11 cellular contexts compared by ENCODE assay signal in genomic region chr5:124707516-124707915, GRCh38. TPM values are rescaled to one million over a fixed set of nuclear protein-coding genes. Genes with fewer than 3 reads are reported as not detected.
DNase-seq lines count a peak whose midpoint lies in the region; ATAC-seq, FAIRE-seq and TF ChIP-seq lines count a peak whose summit lies in the region.
"Had no signal": no experiment of that assay in that cellular context is flagged by ENCODE, and none has a peak within 500 bp of the region (broad histone marks: within the 10 kb centered on the region; RNA-seq: fewer than 3 reads in every experiment).

No MANE protein-coding gene starts in this region.

- H2AK5ac ChIP-seq in mesendoderm (ENCODE audit: low read length) = peak overlapping the region; percentile 20

- 0 out of 20 replicates have a peak overlapping the region, but pooled peaks of 2 of the 10 experiments have one; percentile 3 to 7 for H3K4me3 ChIP-seq in BLaER1 treated with 17β-estradiol and CSF1 and Interleukin-3, amounts not matched to agents 10 nM and 100 nM
- H3K4me3 ChIP-seq in Karpas-422 (ENCODE audit: low read length) = peak overlapping the region; percentile 52
- H3K4me3 ChIP-seq in mesendoderm (ENCODE audit: low read length) = no peak overlapping the region

- H3K79me2 ChIP-seq in Karpas-422 (ENCODE audit: low read length) (no peaks in the 10 kb centered on the region), mesendoderm (ENCODE audit: control insufficient read depth, insufficient read depth, low read length) (peaks cover 62% of the 10 kb centered on the region)

- peak overlapping the region; percentile 49 for H2BK5ac ChIP-seq in mesendoderm (ENCODE audit: low read length)

- no peak for FAIRE-seq in H54 (lab: Jason Lieb, UNC)
- no peak for FAIRE-seq in HTR-8/SVneo (lab: Jason Lieb, UNC)

- no peaks in the 10 kb centered on the region for H3K9me2 ChIP-seq in Karpas-422 (replicated peaks; ENCODE audit: insufficient read depth, low read length)

- H3K9ac ChIP-seq in BLaER1 treated with 17β-estradiol and CSF1 and Interleukin-3, amounts not matched to agents 10 nM and 100 nM = peak overlapping the region in 4 of 11 experiments; percentile 3 to 37 (median 12); a peak in 2 of 22 replicates
- H3K9ac ChIP-seq in Karpas-422 (ENCODE audit: low read length) = peak overlapping the region; percentile 63
- peak overlapping the region; percentile 49 for H3K9ac ChIP-seq in mesendoderm (ENCODE audit: low read length)

- no peak overlapping the region for H3K23ac ChIP-seq in mesendoderm (ENCODE audit: low read length)

- no peak overlapping the region for H4K5ac ChIP-seq in mesendoderm (ENCODE audit: low read length)

- H3K9me3 ChIP-seq in BLaER1 treated with 17β-estradiol and CSF1 and Interleukin-3, amounts not matched to agents 10 nM and 100 nM (replicated peaks in 1 of 11) = no peaks in the 10 kb centered on the region; a peak in 1 of 22 replicates
- no peaks in the 10 kb centered on the region for H3K9me3 ChIP-seq in Karpas-422 (ENCODE audit: low read length)
- H3K9me3 ChIP-seq: neutrophil had no signal

- H4K8ac ChIP-seq in mesendoderm (ENCODE audit: low read depth, low read length) = no peak overlapping the region

- WGBS in mesendoderm (ENCODE audit: extremely low coverage, insufficient coverage, low lambda C conversion rate) = no CpG with 5 or more reads among the region's 6 CpGs

- H2BK15ac ChIP-seq in mesendoderm (replicated peaks; ENCODE audit: low read depth) = no peak overlapping the region

- H3K27me3 ChIP-seq in BLaER1 treated with 17β-estradiol and CSF1 and Interleukin-3, amounts not matched to agents 10 nM and 100 nM = peaks cover 0 to 5% (median 0%) of the 10 kb centered on the region in 11 experiments; a peak in 5 of 22 replicates
- H3K27me3 ChIP-seq in Karpas-422 (ENCODE audit: low read length) (no peaks in the 10 kb centered on the region), mesendoderm (ENCODE audit: insufficient read depth, low read length, poor library complexity) (no peaks in the 10 kb centered on the region)
- H3K27me3 ChIP-seq: neutrophil had no signal

- peaks cover 0 to 67% (median 0%) of the 10 kb centered on the region in 11 experiments; a peak in 8 of 22 replicates for H3K36me3 ChIP-seq in BLaER1 treated with 17β-estradiol and CSF1 and Interleukin-3, amounts not matched to agents 10 nM and 100 nM
- H3K36me3 ChIP-seq in Karpas-422 (ENCODE audit: insufficient read depth, low read length) (no peaks in the 10 kb centered on the region), mesendoderm (ENCODE audit: control insufficient read depth, insufficient read depth, low read length) (no peaks in the 10 kb centered on the region)
- H3K36me3 ChIP-seq: neutrophil had no signal

- H3K56ac ChIP-seq in mesendoderm (ENCODE audit: low read length) = peak overlapping the region; percentile 73

- H3K4me1 ChIP-seq in BLaER1 treated with 17β-estradiol and CSF1 and Interleukin-3, amounts not matched to agents 10 nM and 100 nM = peaks cover 53 to 100% (median 93%) of the 10 kb centered on the region in 10 experiments
- H3K4me1 ChIP-seq in Karpas-422 (ENCODE audit: low read length) (peaks cover 70% of the 10 kb centered on the region), mesendoderm (ENCODE audit: control insufficient read depth, low read depth, low read length) (peaks cover 18% of the 10 kb centered on the region)

- TF ChIP-seq POLR2A in H54 (IDR thresholded peaks at IDR 0.05; ENCODE audit: low read depth, low read length) = no peak

- no peak overlapping the region for H3K4ac ChIP-seq in mesendoderm (ENCODE audit: low read depth, low read length)

- H3K27ac ChIP-seq in BLaER1 treated with 17β-estradiol and CSF1 and Interleukin-3, amounts not matched to agents 10 nM and 100 nM = peak overlapping the region in 1 of 11 experiments; percentile 21; a peak in 1 of 22 replicates
- H3K27ac ChIP-seq in Karpas-422 (ENCODE audit: low read length) (peak overlapping the region; percentile 95), mesendoderm (ENCODE audit: low read depth, low read length) (peak overlapping the region; percentile 53)
- H3K27ac ChIP-seq: HL-60, neutrophil, RWPE1 had no signal

- H4K20me1 ChIP-seq in BLaER1 treated with 17β-estradiol and CSF1 and Interleukin-3, amounts not matched to agents 10 nM and 100 nM = peaks cover 0 to 100% (median 52%) of the 10 kb centered on the region in 11 experiments; a peak in 15 of 22 replicates
- H4K20me1 ChIP-seq in Karpas-422 (ENCODE audit: insufficient read depth, low read depth, low read length) = no peaks in the 10 kb centered on the region

- H3K4me2 ChIP-seq in BLaER1 treated with 17β-estradiol and CSF1 and Interleukin-3, amounts not matched to agents 10 nM and 100 nM = peak overlapping the region; percentile 62 to 92 (median 85)
- peak overlapping the region; percentile 77 for H3K4me2 ChIP-seq in Karpas-422 (ENCODE audit: low read depth, low read length, poor library complexity, severe bottlenecking)
- H3K4me2 ChIP-seq in mesendoderm (ENCODE audit: low read length) = peak overlapping the region; percentile 14

- H3K79me1 ChIP-seq in mesendoderm (ENCODE audit: low read length) = peaks cover 23% of the 10 kb centered on the region

- H2BK120ac ChIP-seq in mesendoderm (ENCODE audit: low read depth, low read length) = no peak overlapping the region

- peak overlapping the region; percentile 21 for H3K18ac ChIP-seq in mesendoderm (ENCODE audit: low read length)

- peak; percentile 47 for ATAC-seq in GM19351 (IDR thresholded peaks at IDR 0.05; ENCODE audit: unreplicated experiment)

- H2AFZ ChIP-seq in Karpas-422 (ENCODE audit: low read length) = no peak overlapping the region

- DNase-seq in Karpas-422 (peak; percentile 68), mesendoderm (peak; percentile 50), H54 (ENCODE audit: insufficient read length, low spot score) (no peak), HTR-8/SVneo (ENCODE audit: insufficient read length, low spot score) (no peak), GM03348 (ENCODE audit: low spot score) (no peak), NCI-H1930 (lab: John Stamatoyannopoulos, UW) (no peak)

RNA-seq across cellular contexts. Expression of gene ZNF608, which starts 38.9 kb away (rescaled TPM):
- 12.1 and 12.8 TPM in 2 replicates for total RNA-seq in Karpas-422 (2014; rRNA removed; shearing (Covaris generic); ENCODE audit: low replicate concordance)
- polyA plus RNA-seq in mesendoderm (2013, experiment 1 of 2) = 45.0 TPM
- polyA plus RNA-seq in mesendoderm (2013, experiment 2 of 2) = 42.8 TPM

Comparison
In these comparisons a context has a peak if more than half of its experiments do, and no peak if none do; other contexts are left out.
1. H3K4me2 ChIP-seq: peak in every context shown above with its lines; median percentile 85 in BLaER1 treated with 17β-estradiol and CSF1 and Interleukin-3, amounts not matched to agents 10 nM and 100 nM; 77 in Karpas-422; 14 in mesendoderm.
2. DNase-seq: peak in Karpas-422 (single experiment) and mesendoderm (single experiment); none in H54 (single experiment), HTR-8/SVneo (single experiment), GM03348 (single experiment) and NCI-H1930 (0 of 2).